ENCODE assay signal across 41 cellular contexts in genomic region chr3:153445817-153446216, GRCh38.
"Had no signal": no experiment of that assay in that cellular context is flagged by ENCODE, and none has a peak within 500 bp of the region (broad histone marks: within the 10 kb centered on the region; RNA-seq: fewer than 3 reads in every experiment).

No MANE protein-coding gene starts in this region.

- H3K27me3 Mint-ChIP-seq: activated naive CD4-positive, alpha-beta T cell treated with anti-CD3 and anti-CD28 coated beads, Interleukin-2, amount 10 ng/mL, durations not matched to agents 7 days and 5 days; activated naive CD4-positive, alpha-beta T cell treated with anti-CD3 and anti-CD28 coated beads, Interleukin-2, amount 50 U/mL, for 24 hours; activated naive CD8-positive, alpha-beta T cell; activated naive CD8-positive, alpha-beta T cell treated with anti-CD3 and anti-CD28 coated beads for 36 hours; activated naive CD8-positive, alpha-beta T cell treated with anti-CD3 and anti-CD28 coated beads, Interleukin-2, amount 10 ng/mL, durations not matched to agents 7 days and 5 days; activated naive CD8-positive, alpha-beta T cell treated with anti-CD3 and anti-CD28 coated beads, Interleukin-2, amount 50 U/mL, for 24 hours; activated T-cell treated with anti-CD3 and anti-CD28 coated beads, Interleukin-2, amount 50 U/mL, for 24 hours; activated T-helper 17 cell treated with anti-CD3 and anti-CD28 coated beads, Interleukin-2, amount 50 U/mL, for 72 hours; brain; central memory CD8-positive, alpha-beta T cell had no signal

- H3K9me3 Mint-ChIP-seq: activated naive CD4-positive, alpha-beta T cell treated with anti-CD3 and anti-CD28 coated beads for 36 hours; activated naive CD4-positive, alpha-beta T cell treated with anti-CD3 and anti-CD28 coated beads, Interleukin-2, amount 10 ng/mL, durations not matched to agents 7 days and 5 days; activated naive CD4-positive, alpha-beta T cell treated with anti-CD3 and anti-CD28 coated beads, Interleukin-2, amount 50 U/mL, for 24 hours; activated naive CD4-positive, alpha-beta T cell treated with anti-CD3 and anti-CD28 coated beads, Interleukin-2, amount 50 U/mL, for 72 hours; activated naive CD8-positive, alpha-beta T cell treated with anti-CD3 and anti-CD28 coated beads for 36 hours; activated naive CD8-positive, alpha-beta T cell treated with anti-CD3 and anti-CD28 coated beads, Interleukin-2, amount 10 ng/mL, durations not matched to agents 7 days and 5 days; activated naive CD8-positive, alpha-beta T cell treated with anti-CD3 and anti-CD28 coated beads, Interleukin-2, amount 50 U/mL, for 24 hours; activated T-cell treated with anti-CD3 and anti-CD28 coated beads, Interleukin-2, amount 50 U/mL, for 24 hours; activated T-cell treated with anti-CD3 and anti-CD28 coated beads, Interleukin-2, amount 50 U/mL, for 4 hours; activated T-cell treated with anti-CD3 and anti-CD28 coated beads, Interleukin-2, amount 50 U/mL, for 72 hours; activated T-helper 1 cell treated with anti-CD3 and anti-CD28 coated beads, Interleukin-12 subunit alpha, Interleukin-12 subunit beta, Interleukin-2, Interleukin-4 antibody, amounts not matched to agents 30 ng/mL and 10 ng/mL and 1 ng/mL, durations not matched to agents 14 hours and 24 hours and 36 hours; activated T-helper 17 cell treated with anti-CD3 and anti-CD28 coated beads, Interleukin-2, amount 50 U/mL, for 72 hours; activated T-helper 2 cell treated with anti-CD3 and anti-CD28 coated beads, Interferon-gamma antibody, Interleukin-2, Interleukin-4, amounts not matched to agents 10 μg/mL and 5 μg/mL and 100 μg/mL, durations not matched to agents 14 hours and 24 hours and 36 hours; brain; central memory CD8-positive, alpha-beta T cell had no signal

- H3K4me1 ChIP-seq: adrenal gland, ascending aorta, body of pancreas, breast epithelium had no signal

- FAIRE-seq: astrocyte, bronchial epithelial cell had no signal

- H3K4me3 ChIP-seq: adrenal gland, ascending aorta, body of pancreas, breast epithelium, cardiac muscle cell had no signal

- ATAC-seq: activated naive CD4-positive, alpha-beta T cell treated with anti-CD3 and anti-CD28 coated beads, Interleukin-2, amount 50 U/mL, for 72 hours; activated naive CD8-positive, alpha-beta T cell treated with anti-CD3 and anti-CD28 coated beads, Interleukin-2, amount 50 U/mL, for 24 hours; activated T-cell treated with anti-CD3 and anti-CD28 coated beads, Interleukin-2, amount 50 U/mL, for 4 hours; activated T-cell treated with anti-CD3 and anti-CD28 coated beads, Interleukin-2, amount 50 U/mL, for 72 hours; activated T-helper 17 cell treated with anti-CD3 and anti-CD28 coated beads, Interleukin-2, amount 50 U/mL, for 72 hours; body of pancreas had no signal

- H3K4me3 Mint-ChIP-seq: activated naive CD4-positive, alpha-beta T cell treated with anti-CD3 and anti-CD28 coated beads for 36 hours; activated naive CD4-positive, alpha-beta T cell treated with anti-CD3 and anti-CD28 coated beads, Interleukin-2, amount 10 ng/mL, durations not matched to agents 7 days and 5 days; activated naive CD4-positive, alpha-beta T cell treated with anti-CD3 and anti-CD28 coated beads, Interleukin-2, amount 50 U/mL, for 24 hours; activated naive CD8-positive, alpha-beta T cell; activated naive CD8-positive, alpha-beta T cell treated with anti-CD3 and anti-CD28 coated beads for 36 hours; activated naive CD8-positive, alpha-beta T cell treated with anti-CD3 and anti-CD28 coated beads, Interleukin-2, amount 10 ng/mL, durations not matched to agents 7 days and 5 days; activated naive CD8-positive, alpha-beta T cell treated with anti-CD3 and anti-CD28 coated beads, Interleukin-2, amount 50 U/mL, for 24 hours; activated T-cell treated with anti-CD3 and anti-CD28 coated beads, Interleukin-2, amount 50 U/mL, for 24 hours; activated T-cell treated with anti-CD3 and anti-CD28 coated beads, Interleukin-2, amount 50 U/mL, for 4 hours; activated T-cell treated with anti-CD3 and anti-CD28 coated beads, Interleukin-2, amount 50 U/mL, for 72 hours; activated T-helper 1 cell treated with anti-CD3 and anti-CD28 coated beads, Interleukin-12 subunit alpha, Interleukin-12 subunit beta, Interleukin-2, Interleukin-4 antibody, amounts not matched to agents 30 ng/mL and 10 ng/mL and 1 ng/mL, durations not matched to agents 14 hours and 24 hours and 36 hours; activated T-helper 17 cell treated with anti-CD3 and anti-CD28 coated beads, Interleukin-2, amount 50 U/mL, for 72 hours; brain; central memory CD8-positive, alpha-beta T cell had no signal

- H3K4me1 Mint-ChIP-seq: activated naive CD8-positive, alpha-beta T cell treated with anti-CD3 and anti-CD28 coated beads for 36 hours; activated naive CD8-positive, alpha-beta T cell treated with anti-CD3 and anti-CD28 coated beads, Interleukin-2, amount 50 U/mL, for 24 hours; brain had no signal

- DNase-seq: activated effector memory CD4-positive, alpha-beta T cell treated with anti-CD3 and anti-CD28 coated beads, Interleukin-2, amount 50 U/mL, for 16 hours; activated effector memory CD4-positive, alpha-beta T cell treated with Interleukin-2 at 50 U/mL for 16 hours; activated gamma-delta T cell; activated gamma-delta T cell treated with Interleukin-2 at 50 U/mL for 16 hours; activated naive CD4-positive, alpha-beta T cell; activated naive CD4-positive, alpha-beta T cell treated with anti-CD3 and anti-CD28 coated beads for 36 hours; activated naive CD4-positive, alpha-beta T cell treated with anti-CD3 and anti-CD28 coated beads, Interleukin-2, amount 10 ng/mL, durations not matched to agents 7 days and 5 days; activated naive CD4-positive, alpha-beta T cell treated with anti-CD3 and anti-CD28 coated beads, Interleukin-2, amount 50 U/mL, for 16 hours; activated naive CD4-positive, alpha-beta T cell treated with Interleukin-2 at 50 U/mL for 16 hours; activated naive CD8-positive, alpha-beta T cell treated with anti-CD3 and anti-CD28 coated beads for 36 hours; activated naive CD8-positive, alpha-beta T cell treated with anti-CD3 and anti-CD28 coated beads, Interleukin-2, amount 10 ng/mL, durations not matched to agents 7 days and 5 days; activated naive CD8-positive, alpha-beta T cell treated with anti-CD3 and anti-CD28 coated beads, Interleukin-2, amount 50 U/mL, for 24 hours; activated T-cell treated with anti-CD3 and anti-CD28 coated beads for 4 hours; activated T-cell treated with anti-CD3 and anti-CD28 coated beads, Interleukin-2, amount 50 U/mL, for 1 hour; activated T-cell treated with anti-CD3 and anti-CD28 coated beads, Interleukin-2, amount 50 U/mL, for 24 hours; activated T-cell treated with anti-CD3 and anti-CD28 coated beads, Interleukin-2, amount 50 U/mL, for 4 hours; activated T-cell treated with anti-CD3 and anti-CD28 coated beads, Interleukin-2, amount 50 U/mL, for 48 hours; activated T-cell treated with anti-CD3 and anti-CD28 coated beads, Interleukin-2, amount 50 U/mL, for 72 hours; adrenal gland; amniotic stem cell; amygdala; anterior cingulate cortex; aorta; body of pancreas; brain microvascular endothelial cell; caudate nucleus; central memory CD4-positive, alpha-beta T cell; cerebellar nuclear complex had no signal

- H3K27ac ChIP-seq: adrenal gland, ascending aorta, body of pancreas, brain microvascular endothelial cell, breast epithelium, cardiac muscle cell had no signal

- H3K36me3 Mint-ChIP-seq: activated naive CD4-positive, alpha-beta T cell treated with anti-CD3 and anti-CD28 coated beads, Interleukin-2, amount 10 ng/mL, durations not matched to agents 7 days and 5 days; activated naive CD4-positive, alpha-beta T cell treated with anti-CD3 and anti-CD28 coated beads, Interleukin-2, amount 50 U/mL, for 24 hours; activated naive CD4-positive, alpha-beta T cell treated with anti-CD3 and anti-CD28 coated beads, Interleukin-2, amount 50 U/mL, for 72 hours; activated naive CD8-positive, alpha-beta T cell; activated naive CD8-positive, alpha-beta T cell treated with anti-CD3 and anti-CD28 coated beads for 36 hours; activated naive CD8-positive, alpha-beta T cell treated with anti-CD3 and anti-CD28 coated beads, Interleukin-2, amount 10 ng/mL, durations not matched to agents 7 days and 5 days; brain had no signal

- H3K9me3 ChIP-seq: adrenal gland, ascending aorta, body of pancreas, breast epithelium had no signal

- H3K36me3 ChIP-seq: adrenal gland, ascending aorta, brain microvascular endothelial cell, breast epithelium, cardiac muscle cell had no signal

- H3K27me3 ChIP-seq: adrenal gland, ascending aorta, body of pancreas, brain microvascular endothelial cell, breast epithelium, cardiac muscle cell had no signal

- H3K27ac Mint-ChIP-seq: activated naive CD4-positive, alpha-beta T cell treated with anti-CD3 and anti-CD28 coated beads for 36 hours; activated naive CD4-positive, alpha-beta T cell treated with anti-CD3 and anti-CD28 coated beads, Interleukin-2, amount 10 ng/mL, durations not matched to agents 7 days and 5 days; activated naive CD4-positive, alpha-beta T cell treated with anti-CD3 and anti-CD28 coated beads, Interleukin-2, amount 50 U/mL, for 24 hours; activated naive CD8-positive, alpha-beta T cell; activated naive CD8-positive, alpha-beta T cell treated with anti-CD3 and anti-CD28 coated beads for 36 hours; activated naive CD8-positive, alpha-beta T cell treated with anti-CD3 and anti-CD28 coated beads, Interleukin-2, amount 10 ng/mL, durations not matched to agents 7 days and 5 days; activated naive CD8-positive, alpha-beta T cell treated with anti-CD3 and anti-CD28 coated beads, Interleukin-2, amount 50 U/mL, for 24 hours; activated T-cell treated with anti-CD3 and anti-CD28 coated beads, Interleukin-2, amount 50 U/mL, for 24 hours; activated T-cell treated with anti-CD3 and anti-CD28 coated beads, Interleukin-2, amount 50 U/mL, for 72 hours; activated T-helper 1 cell treated with anti-CD3 and anti-CD28 coated beads, Interleukin-12 subunit alpha, Interleukin-12 subunit beta, Interleukin-2, Interleukin-4 antibody, amounts not matched to agents 30 ng/mL and 10 ng/mL and 1 ng/mL, durations not matched to agents 14 hours and 24 hours and 36 hours; activated T-helper 17 cell treated with anti-CD3 and anti-CD28 coated beads, Interleukin-2, amount 50 U/mL, for 72 hours; activated T-helper 2 cell treated with anti-CD3 and anti-CD28 coated beads, Interferon-gamma antibody, Interleukin-2, Interleukin-4, amounts not matched to agents 10 μg/mL and 5 μg/mL and 100 μg/mL, durations not matched to agents 14 hours and 24 hours and 36 hours; brain had no signal
